In the genomic region with DNA sequence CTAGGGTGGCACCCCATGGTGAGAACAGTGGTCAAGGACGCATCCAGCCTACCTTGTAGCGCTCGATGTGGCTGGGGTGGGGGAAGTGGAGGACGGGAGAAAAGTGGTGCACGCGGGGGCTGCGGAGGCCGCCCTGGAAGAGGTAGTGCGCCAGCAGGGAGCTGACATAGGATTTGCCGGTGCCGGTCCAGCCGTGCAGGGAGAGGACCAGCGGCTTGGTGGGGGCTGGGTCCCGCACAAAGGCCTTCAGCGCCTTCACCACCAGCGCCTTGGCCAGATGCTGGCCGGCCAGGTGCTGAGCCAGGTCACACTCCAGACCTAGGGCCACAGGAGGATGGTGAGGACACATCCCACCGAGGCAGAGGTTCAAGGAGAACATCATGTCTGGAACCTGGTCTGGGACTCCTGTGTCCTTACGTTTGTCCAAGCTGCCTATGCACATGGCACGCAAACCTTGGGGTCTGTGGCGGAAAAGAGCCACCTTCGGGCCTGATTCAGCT, we compare ENCODE assay signal across 8 cellular contexts. TPM values are rescaled to one million over a fixed set of nuclear protein-coding genes. Genes with fewer than 3 reads are reported as not detected.
DNase-seq lines count a peak whose midpoint lies in the region; ATAC-seq and TF ChIP-seq lines count a peak whose summit lies in the region.

No MANE protein-coding gene starts in this region.

- intact Hi-C loops in esophagus muscularis mucosa (cut with DNase I), result loop anchor here (2.0 to 5.0 kb wide), 3 partner anchors 122 to 222 kb away; a partner anchor contains a TSS

- H3K4me1 ChIP-seq in RWPE2 (ENCODE audit: insufficient read depth, poor library complexity, severe bottlenecking) (no peaks in the 10 kb centered on the region), esophagus muscularis mucosa (peaks cover 11 to 31% (median 21%) of the 10 kb centered on the region in 4 donors)

- H3K27me3 Mint-ChIP-seq in progenitor cell of endocrine pancreas, result peaks cover 3% of the 10 kb centered on the region

- DNase-seq in GM06990 (ENCODE audit: extremely low read depth, insufficient read length) (no peak), RWPE2 (ENCODE audit: low spot score) (peak; percentile 56), esophagus muscularis mucosa (ENCODE audit: extremely low spot score) (no peak), progenitor cell of endocrine pancreas (ENCODE audit: low spot score, unreplicated experiment) (no peak), DMS53 (lab: John Stamatoyannopoulos, UW) (no peak), NOMO-1 treated with dmso at 0.1 percent for 144 hours (lab: John Stamatoyannopoulos, UW; ENCODE audit: unreplicated experiment) (no peak), A172 (ENCODE audit: low spot score) (no peak), GDM1 (lab: John Stamatoyannopoulos, UW) (no peak)

- TF ChIP-seq POLR2A in esophagus muscularis mucosa (IDR thresholded peaks at IDR 0.05; ENCODE audit: low read depth), result no peak

- peak overlapping the region; percentile 86 for H3K4me3 Mint-ChIP-seq in progenitor cell of endocrine pancreas (ENCODE audit: low read depth)

- peaks cover 8% of the 10 kb centered on the region for H3K36me3 ChIP-seq in GM06990 (ENCODE audit: control insufficient read depth, insufficient read depth, low read length)
- H3K36me3 ChIP-seq in RWPE2 (ENCODE audit: low read depth), result no peaks in the 10 kb centered on the region
- H3K36me3 ChIP-seq in esophagus muscularis mucosa, result peaks cover 16 to 48% (median 36%) of the 10 kb centered on the region in 4 donors

- H3K4me3 ChIP-seq in GM06990 (replicated peaks; ENCODE audit: low read depth, low read length) (peak overlapping the region; percentile 79), RWPE2 (ENCODE audit: severe bottlenecking) (peak overlapping the region; percentile 64), esophagus muscularis mucosa (peak overlapping the region; percentile 73 to 89 (median 82))

- TF ChIP-seq CTCF in GM06990 (IDR thresholded peaks at IDR 0.05; ENCODE audit: insufficient read depth, low read length, poor library complexity, severe bottlenecking) (no peak), RWPE2 (IDR thresholded peaks at IDR 0.05; ENCODE audit: poor library complexity, severe bottlenecking) (no peak), esophagus muscularis mucosa (IDR thresholded peaks at IDR 0.05) (no peak), progenitor cell of endocrine pancreas (IDR thresholded peaks at IDR 0.05; ENCODE audit: unreplicated experiment) (no peak)

- peak overlapping the region; percentile 71 for H3K27ac Mint-ChIP-seq in progenitor cell of endocrine pancreas

- H3K9me3 ChIP-seq in RWPE2 (ENCODE audit: severe bottlenecking), result no peaks in the 10 kb centered on the region
- H3K9me3 ChIP-seq in esophagus muscularis mucosa, result no peaks in the 10 kb centered on the region

- H3K4me1 Mint-ChIP-seq in progenitor cell of endocrine pancreas (ENCODE audit: low read depth), result no peaks in the 10 kb centered on the region

- H3K9me3 Mint-ChIP-seq in progenitor cell of endocrine pancreas (ENCODE audit: low read depth), result no peaks in the 10 kb centered on the region

- no peak for TF ChIP-seq EP300 in esophagus muscularis mucosa (IDR thresholded peaks at IDR 0.05)

- H3K36me3 Mint-ChIP-seq in progenitor cell of endocrine pancreas (ENCODE audit: insufficient read depth), result no peaks in the 10 kb centered on the region

- no peak for ATAC-seq in RWPE2 (ENCODE audit: low read depth)

- 60% methylated on average over 3 of the region's 22 CpGs for WGBS in esophagus muscularis mucosa

- H3K27me3 ChIP-seq in GM06990 (replicated peaks; ENCODE audit: control insufficient read depth, insufficient read depth, low read length) (no peaks in the 10 kb centered on the region), RWPE2 (ENCODE audit: insufficient read depth, poor library complexity, severe bottlenecking) (no peaks in the 10 kb centered on the region), esophagus muscularis mucosa (peaks cover 0 to 6% (median 0%) of the 10 kb centered on the region in 4 donors)

- peak overlapping the region; percentile 49 for H3K27ac ChIP-seq in RWPE2 (ENCODE audit: poor library complexity, severe bottlenecking)
- peak overlapping the region; percentile 94 to 98 (median 95) for H3K27ac ChIP-seq in esophagus muscularis mucosa (replicated peaks in 1 of 4)

RNA-seq across cellular contexts. Expression of a gene that starts 0.8 kb away (rescaled TPM):
- 1 to 10 TPM; 5.4 to 9.2 (median 7.0) TPM for total RNA-seq in esophagus muscularis mucosa
- 21.8 and 24.2 TPM in 2 replicates for total RNA-seq in progenitor cell of endocrine pancreas
- total RNA-seq in A172 (2014; rRNA removed; shearing (Covaris generic)), result 12.7 and 16.3 TPM in 2 replicates

RNA-seq across cellular contexts. Expression of a gene that starts 18.4 kb away (rescaled TPM):
- total RNA-seq in esophagus muscularis mucosa (under 1 TPM in 3 of 4 donors, not detected in 1; under 0.01 to 0.17 (median 0.11) TPM), progenitor cell of endocrine pancreas (0.07 TPM in 1 of 2 replicates, not detected in the other)
- total RNA-seq in A172 (2014; rRNA removed; shearing (Covaris generic)), result 0.05 and 0.07 TPM in 2 replicates

RNA-seq across cellular contexts. Expression of a gene that starts 18.8 kb away (rescaled TPM):
- total RNA-seq in esophagus muscularis mucosa, result 10 to 100 TPM; 16.8 to 23.5 (median 20.5) TPM
- 11.3 and 11.9 TPM in 2 replicates for total RNA-seq in progenitor cell of endocrine pancreas
- total RNA-seq in A172 (2014; rRNA removed; shearing (Covaris generic)), result 43.8 and 55.8 TPM in 2 replicates

RNA-seq across cellular contexts. Expression of a gene that starts 27.5 kb away (rescaled TPM):
- total RNA-seq in esophagus muscularis mucosa (under 1 TPM in 2 of 4 donors, not detected in 2; 0.26 to 0.42 TPM), progenitor cell of endocrine pancreas (1.2 and 1.3 TPM in 2 replicates)
- not detected in 2 replicates for total RNA-seq in A172 (2014; rRNA removed; shearing (Covaris generic))

RNA-seq across cellular contexts. Expression of a gene that starts 44.2 kb away (rescaled TPM):
- total RNA-seq in esophagus muscularis mucosa (10 to 100 TPM in 3 of 4 donors, 1 to 10 TPM in 1; 5.0 to 18.1 (median 14.3) TPM), progenitor cell of endocrine pancreas (2.0 and 2.6 TPM in 2 replicates)
- total RNA-seq in A172 (2014; rRNA removed; shearing (Covaris generic)), result 1.7 and 2.1 TPM in 2 replicates
